Comparison of ENCODE assay signal across 7 cellular contexts in the genomic region with DNA sequence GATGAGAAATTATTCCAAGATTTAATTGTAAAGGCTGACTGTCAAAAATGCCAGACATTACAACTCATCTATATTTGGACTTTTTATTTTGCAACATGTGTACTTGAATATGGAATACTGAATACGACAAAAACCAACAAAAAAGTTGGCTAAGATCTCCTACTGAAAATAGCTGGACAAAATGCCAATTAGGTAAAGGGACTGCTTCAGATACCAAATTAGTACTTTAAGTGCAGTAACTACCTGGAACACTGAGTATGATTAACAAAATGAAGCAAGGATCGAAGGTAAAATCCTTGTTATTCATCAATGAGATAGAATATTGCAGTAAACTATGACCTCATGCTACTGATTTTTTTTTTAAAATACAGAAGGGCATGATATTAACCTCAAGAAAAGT.
"Had no signal": no experiment of that assay in that cellular context is flagged by ENCODE, and none has a peak within 500 bp of the region (broad histone marks: within the 10 kb centered on the region; RNA-seq: fewer than 3 reads in every experiment).

No MANE protein-coding gene starts in this region.

- H3K36me3 ChIP-seq: HAP-1 had no signal

- FAIRE-seq: HTR-8/SVneo had no signal

- H3K4me3 ChIP-seq: HAP-1 had no signal

- H3K9me3 ChIP-seq: HAP-1 had no signal

- DNase-seq: GOT3, H7, HFFc6, KBM-7 had no signal

- ATAC-seq: HCT116 had no signal
